In the genomic region with DNA sequence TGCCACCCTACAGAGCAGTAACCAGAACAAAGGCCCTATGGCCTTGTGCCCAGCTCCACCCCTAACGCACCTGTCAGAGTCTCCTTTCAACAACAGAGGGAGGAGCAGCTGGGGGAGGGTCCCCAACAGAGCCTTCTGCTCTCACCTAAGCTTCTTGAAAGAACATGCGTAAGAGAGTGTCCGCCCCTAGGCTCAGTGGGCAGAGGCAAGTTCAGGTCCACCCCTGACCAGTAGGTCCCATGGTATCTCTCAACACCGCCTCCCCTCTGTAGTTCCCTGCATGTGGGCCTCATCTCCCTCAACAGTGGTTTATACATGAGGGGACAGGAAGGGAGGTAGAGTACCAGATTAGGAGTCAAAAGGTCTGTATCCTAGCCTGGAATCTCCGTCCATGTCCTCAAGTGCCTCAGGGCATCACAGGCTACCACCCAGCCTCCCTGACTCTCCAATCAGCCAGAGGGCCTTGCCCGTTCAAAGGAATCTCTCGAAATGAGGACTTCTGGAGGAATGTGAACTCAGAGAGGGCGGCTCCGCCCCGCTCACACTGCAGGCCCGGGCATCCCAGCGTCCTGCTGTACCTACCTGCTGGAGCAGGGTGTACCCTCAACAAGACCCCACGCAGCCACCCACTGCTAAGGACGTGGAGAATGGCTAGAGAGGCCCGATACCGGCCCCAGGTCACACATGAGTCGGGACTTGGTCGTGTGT, we compare ENCODE assay signal across 1 cellular context.
TF ChIP-seq lines count a peak whose summit lies in the region.

No MANE protein-coding gene starts in this region.

TF ChIP-seq in HEK293, 187 proteins besides CTCF, POLR2A, EP300 and RAD21 (continued from another document):
- TF ChIP-seq, protein P1, sequence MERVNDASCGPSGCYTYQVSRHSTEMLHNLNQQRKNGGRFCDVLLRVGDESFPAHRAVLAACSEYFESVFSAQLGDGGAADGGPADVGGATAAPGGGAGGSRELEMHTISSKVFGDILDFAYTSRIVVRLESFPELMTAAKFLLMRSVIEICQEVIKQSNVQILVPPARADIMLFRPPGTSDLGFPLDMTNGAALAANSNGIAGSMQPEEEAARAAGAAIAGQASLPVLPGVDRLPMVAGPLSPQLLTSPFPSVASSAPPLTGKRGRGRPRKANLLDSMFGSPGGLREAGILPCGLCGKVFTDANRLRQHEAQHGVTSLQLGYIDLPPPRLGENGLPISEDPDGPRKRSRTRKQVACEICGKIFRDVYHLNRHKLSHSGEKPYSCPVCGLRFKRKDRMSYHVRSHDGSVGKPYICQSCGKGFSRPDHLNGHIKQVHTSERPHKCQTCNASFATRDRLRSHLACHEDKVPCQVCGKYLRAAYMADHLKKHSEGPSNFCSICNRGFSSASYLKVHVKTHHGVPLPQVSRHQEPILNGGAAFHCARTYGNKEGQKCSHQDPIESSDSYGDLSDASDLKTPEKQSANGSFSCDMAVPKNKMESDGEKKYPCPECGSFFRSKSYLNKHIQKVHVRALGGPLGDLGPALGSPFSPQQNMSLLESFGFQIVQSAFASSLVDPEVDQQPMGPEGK (tag by site-specific recombination; IDR thresholded peaks at IDR 0.05): no peak
- TF ChIP-seq, protein P2, sequence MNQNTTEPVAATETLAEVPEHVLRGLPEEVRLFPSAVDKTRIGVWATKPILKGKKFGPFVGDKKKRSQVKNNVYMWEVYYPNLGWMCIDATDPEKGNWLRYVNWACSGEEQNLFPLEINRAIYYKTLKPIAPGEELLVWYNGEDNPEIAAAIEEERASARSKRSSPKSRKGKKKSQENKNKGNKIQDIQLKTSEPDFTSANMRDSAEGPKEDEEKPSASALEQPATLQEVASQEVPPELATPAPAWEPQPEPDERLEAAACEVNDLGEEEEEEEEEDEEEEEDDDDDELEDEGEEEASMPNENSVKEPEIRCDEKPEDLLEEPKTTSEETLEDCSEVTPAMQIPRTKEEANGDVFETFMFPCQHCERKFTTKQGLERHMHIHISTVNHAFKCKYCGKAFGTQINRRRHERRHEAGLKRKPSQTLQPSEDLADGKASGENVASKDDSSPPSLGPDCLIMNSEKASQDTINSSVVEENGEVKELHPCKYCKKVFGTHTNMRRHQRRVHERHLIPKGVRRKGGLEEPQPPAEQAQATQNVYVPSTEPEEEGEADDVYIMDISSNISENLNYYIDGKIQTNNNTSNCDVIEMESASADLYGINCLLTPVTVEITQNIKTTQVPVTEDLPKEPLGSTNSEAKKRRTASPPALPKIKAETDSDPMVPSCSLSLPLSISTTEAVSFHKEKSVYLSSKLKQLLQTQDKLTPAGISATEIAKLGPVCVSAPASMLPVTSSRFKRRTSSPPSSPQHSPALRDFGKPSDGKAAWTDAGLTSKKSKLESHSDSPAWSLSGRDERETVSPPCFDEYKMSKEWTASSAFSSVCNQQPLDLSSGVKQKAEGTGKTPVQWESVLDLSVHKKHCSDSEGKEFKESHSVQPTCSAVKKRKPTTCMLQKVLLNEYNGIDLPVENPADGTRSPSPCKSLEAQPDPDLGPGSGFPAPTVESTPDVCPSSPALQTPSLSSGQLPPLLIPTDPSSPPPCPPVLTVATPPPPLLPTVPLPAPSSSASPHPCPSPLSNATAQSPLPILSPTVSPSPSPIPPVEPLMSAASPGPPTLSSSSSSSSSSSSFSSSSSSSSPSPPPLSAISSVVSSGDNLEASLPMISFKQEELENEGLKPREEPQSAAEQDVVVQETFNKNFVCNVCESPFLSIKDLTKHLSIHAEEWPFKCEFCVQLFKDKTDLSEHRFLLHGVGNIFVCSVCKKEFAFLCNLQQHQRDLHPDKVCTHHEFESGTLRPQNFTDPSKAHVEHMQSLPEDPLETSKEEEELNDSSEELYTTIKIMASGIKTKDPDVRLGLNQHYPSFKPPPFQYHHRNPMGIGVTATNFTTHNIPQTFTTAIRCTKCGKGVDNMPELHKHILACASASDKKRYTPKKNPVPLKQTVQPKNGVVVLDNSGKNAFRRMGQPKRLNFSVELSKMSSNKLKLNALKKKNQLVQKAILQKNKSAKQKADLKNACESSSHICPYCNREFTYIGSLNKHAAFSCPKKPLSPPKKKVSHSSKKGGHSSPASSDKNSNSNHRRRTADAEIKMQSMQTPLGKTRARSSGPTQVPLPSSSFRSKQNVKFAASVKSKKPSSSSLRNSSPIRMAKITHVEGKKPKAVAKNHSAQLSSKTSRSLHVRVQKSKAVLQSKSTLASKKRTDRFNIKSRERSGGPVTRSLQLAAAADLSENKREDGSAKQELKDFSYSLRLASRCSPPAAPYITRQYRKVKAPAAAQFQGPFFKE (tag by site-specific recombination; IDR thresholded peaks at IDR 0.05; ENCODE audit: borderline replicate concordance): no peak
- peak; percentile 47 for TF ChIP-seq SP2 (tag by site-specific recombination; IDR thresholded peaks at IDR 0.05)
- no peak for TF ChIP-seq KLF10 (tag by site-specific recombination; IDR thresholded peaks at IDR 0.05)
- TF ChIP-seq SCRT1 (tag by site-specific recombination; IDR thresholded peaks at IDR 0.05; ENCODE audit: borderline replicate concordance): peak; percentile 88
- no peak for TF ChIP-seq ZNF626 (tag by site-specific recombination; IDR thresholded peaks at IDR 0.05)
- no peak for TF ChIP-seq ZNF426 (tag by site-specific recombination; IDR thresholded peaks at IDR 0.05)
- TF ChIP-seq SP3 (tag by site-specific recombination; IDR thresholded peaks at IDR 0.05): peak; percentile 55
